In genomic region chr20:25054133-25054820, GRCh38 we compare ENCODE assay signal across 15 cellular contexts. TPM values are rescaled to one million over a fixed set of nuclear protein-coding genes. Genes with fewer than 3 reads are reported as not detected.
DNase-seq lines count a peak whose midpoint lies in the region; ATAC-seq and TF ChIP-seq lines count a peak whose summit lies in the region.
"Had no signal": no experiment of that assay in that cellular context is flagged by ENCODE, and none has a peak within 500 bp of the region (broad histone marks: within the 10 kb centered on the region; RNA-seq: fewer than 3 reads in every experiment).

No MANE protein-coding gene starts in this region.

- H3K9me3 Mint-ChIP-seq in central memory CD8-positive, alpha-beta T cell, result no peaks in the 10 kb centered on the region
- no peaks in the 10 kb centered on the region for H3K9me3 Mint-ChIP-seq in memory B cell
- H3K9me3 Mint-ChIP-seq: mesothelial cell of epicardium had no signal

- in situ Hi-C loops in GM13977 (cut with MboI; ENCODE audit: low pct_unique_long_range_greater_than_20kb, low sequenced_read_pairs, unreplicated experiment), result no loop called here

- DNase-seq in central memory CD8-positive, alpha-beta T cell (ENCODE audit: low spot score in 2 of 2), result no peak
- DNase-seq in memory B cell (ENCODE audit: low spot score in 2 of 2), result no peak
- DNase-seq in GM13977 (ENCODE audit: low spot score), result no peak
- no peak for DNase-seq in NCI-H1930 (lab: John Stamatoyannopoulos, UW)
- no peak for DNase-seq in NCI-H146 treated with DMSO at 0.1 percent for 48 hours (lab: John Stamatoyannopoulos, UW; ENCODE audit: unreplicated experiment)
- DNase-seq in NK-92 treated with Interleukin-12 subunit alpha and Interleukin-12 subunit beta, amount 100 ng/mL, for 24 hours (lab: John Stamatoyannopoulos, UW), result no peak
- DNase-seq: activated CD4-positive, CD25-positive, alpha-beta regulatory T cell treated with anti-CD3 and anti-CD28 coated beads, Interleukin-2, amount 50 U/mL, for 72 hours; foreskin keratinocyte; NCI-H2171; stimulated activated CD4-positive, alpha-beta T cell treated with anti-CD3 and anti-CD28 coated beads, Interleukin-2, amount 100 ng/mL, for 48 hours had no signal

- H3K27ac Mint-ChIP-seq in central memory CD8-positive, alpha-beta T cell (ENCODE audit: low read depth), result peak overlapping the region; percentile 53
- peak overlapping the region; percentile 89 for H3K27ac Mint-ChIP-seq in memory B cell
- H3K27ac Mint-ChIP-seq: mesothelial cell of epicardium had no signal

- ATAC-seq in GM19463 (IDR thresholded peaks at IDR 0.05; ENCODE audit: unreplicated experiment) (peak; percentile 13), memory B cell (ENCODE audit: low read depth) (no peak)
- ATAC-seq in central memory CD8-positive, alpha-beta T cell (replicated peaks; ENCODE audit: extremely low read depth, poor library complexity, severe bottlenecking), result no peak
- ATAC-seq: foreskin keratinocyte had no signal

- H3K27me3 Mint-ChIP-seq in central memory CD8-positive, alpha-beta T cell, result no peaks in the 10 kb centered on the region
- no peaks in the 10 kb centered on the region for H3K27me3 Mint-ChIP-seq in memory B cell

- no peak overlapping the region for H3K4me3 Mint-ChIP-seq in central memory CD8-positive, alpha-beta T cell
- peak overlapping the region; percentile 75 for H3K4me3 Mint-ChIP-seq in memory B cell
- H3K4me3 Mint-ChIP-seq: mesothelial cell of epicardium had no signal

- H3K4me1 Mint-ChIP-seq in central memory CD8-positive, alpha-beta T cell, result peaks cover 67% of the 10 kb centered on the region
- H3K4me1 Mint-ChIP-seq in memory B cell, result peaks cover 62% of the 10 kb centered on the region

- H3K27ac ChIP-seq in temporal lobe (ENCODE audit: low read depth, low read length), result peak overlapping the region; percentile 92
- H3K27ac ChIP-seq: foreskin keratinocyte, RWPE1 had no signal

- no peak for TF ChIP-seq CTCF in GM13977 (IDR thresholded peaks at IDR 0.05; ENCODE audit: extremely low read depth, insufficient read depth, missing control alignments)

- H3K36me3 Mint-ChIP-seq in central memory CD8-positive, alpha-beta T cell (ENCODE audit: insufficient read depth), result peaks cover 21% of the 10 kb centered on the region
- peaks cover 9% of the 10 kb centered on the region for H3K36me3 Mint-ChIP-seq in memory B cell
- H3K36me3 Mint-ChIP-seq: mesothelial cell of epicardium had no signal

RNA-seq across cellular contexts. Expression of gene ACSS1, which starts 3.7 kb away (rescaled TPM):
- 3.9 TPM for total RNA-seq in temporal lobe

RNA-seq across cellular contexts. Expression of gene VSX1, which starts 27.7 kb away (rescaled TPM):
- total RNA-seq in temporal lobe, result under 0.01 TPM
- total RNA-seq: foreskin keratinocyte, IMR-90, mesothelial cell of epicardium had no signal
